In genomic region chr7:108094933-108095710, GRCh38 we compare ENCODE assay signal across 9 cellular contexts. TPM values are rescaled to one million over a fixed set of nuclear protein-coding genes. Genes with fewer than 3 reads are reported as not detected.
DNase-seq lines count a peak whose midpoint lies in the region; ATAC-seq, FAIRE-seq and TF ChIP-seq lines count a peak whose summit lies in the region.
"Had no signal": no experiment of that assay in that cellular context is flagged by ENCODE, and none has a peak within 500 bp of the region (broad histone marks: within the 10 kb centered on the region; RNA-seq: fewer than 3 reads in every experiment).

No MANE protein-coding gene starts in this region.

- DNase-seq in AG09319 (ENCODE audit: extremely low read depth, low read depth), result peak; percentile 69
- no peak for DNase-seq in WTC11 (ENCODE audit: low spot score)
- DNase-seq in kidney, result no peak
- DNase-seq in tibial nerve (ENCODE audit: low spot score in 2 of 2), result peak in 1 of 2 donors; percentile 20
- DNase-seq in CD4-positive, alpha-beta T cell, result no peak
- DNase-seq in stimulated activated CD4-positive, alpha-beta T cell treated with anti-CD3 and anti-CD28 coated beads, Interleukin-4, amount 100 ng/mL, for 24 hours, result no peak

- intact Hi-C loops in kidney (cut with DNase I), result no loop called here
- intact Hi-C loops in CD4-positive, alpha-beta T cell (cut with DNase I, micrococcal nuclease), result no loop called here

- POLR2A ChIA-PET in WTC11 (lab: Charles Lee), result no interaction called here
- POLR2A ChIA-PET in CD4-positive, alpha-beta T cell (lab: Charles Lee), result interaction anchor here (0.7 kb wide), 1 partner anchor 666 kb away, joined by 3 read pairs; no protein-coding TSS in a partner anchor

- peak; percentile 60 for ATAC-seq in HG02610 (IDR thresholded peaks at IDR 0.05; ENCODE audit: unreplicated experiment)
- ATAC-seq in WTC11, result peak; percentile 26
- ATAC-seq in CD4-positive, alpha-beta T cell (ENCODE audit: poor library complexity), result no peak
- no peak for ATAC-seq in HG03095 (IDR thresholded peaks at IDR 0.05; ENCODE audit: unreplicated experiment)

- H3K4me3 ChIP-seq in kidney (ENCODE audit: low read length in 2 of 2) (peak overlapping the region; percentile 4 to 39), tibial nerve (no peak overlapping the region)

- H3K27ac ChIP-seq in kidney (ENCODE audit: low read depth in 2 of 2, low read length in 2 of 2) (peak overlapping the region; percentile 55 to 89), tibial nerve (peak overlapping the region in 3 of 4 donors; percentile 32 to 79 (median 59))
- H3K27ac ChIP-seq in CD4-positive, alpha-beta T cell (ENCODE audit: low read depth, low read length), result no peak overlapping the region

- 24 to 36% methylated on average over 7 of the region's 7 CpGs for WGBS in tibial nerve, 2 donors

- no peaks in the 10 kb centered on the region for H3K4me1 Mint-ChIP-seq in WTC11
- H3K4me1 Mint-ChIP-seq in CD4-positive, alpha-beta T cell (ENCODE audit: low read depth), result no peaks in the 10 kb centered on the region

- H3K27me3 ChIP-seq in tibial nerve, result no peaks in the 10 kb centered on the region
- H3K27me3 ChIP-seq in CD4-positive, alpha-beta T cell (ENCODE audit: control insufficient read depth, insufficient read depth, low read length), result no peaks in the 10 kb centered on the region

- H3K9ac ChIP-seq in kidney (ENCODE audit: low read length in 2 of 2), result no peak overlapping the region

- CTCF ChIA-PET in WTC11 (lab: Charles Lee), result interaction anchor here (0.5 to 1.5 kb wide), 4 partner anchors 19 to 75 kb away, joined by 3 read pairs; no protein-coding TSS in a partner anchor
- CTCF ChIA-PET in CD4-positive, alpha-beta T cell (lab: Charles Lee), result no interaction called here

- no peak for TF ChIP-seq POLR2A in tibial nerve (IDR thresholded peaks at IDR 0.05)

- peak in 1 of 2 donors; percentile 9 for TF ChIP-seq EP300 in tibial nerve (IDR thresholded peaks at IDR 0.05)

- FAIRE-seq in kidney (lab: Jason Lieb, UNC), result no peak
- FAIRE-seq: GM18507 had no signal

- no peak overlapping the region for H3K27ac Mint-ChIP-seq in WTC11
- H3K27ac Mint-ChIP-seq in CD4-positive, alpha-beta T cell, result no peak overlapping the region

- no peak for TF ChIP-seq CTCF in AG09319 (IDR thresholded peaks at IDR 0.05; ENCODE audit: low read depth, low read length)
- TF ChIP-seq CTCF in WTC11 (IDR thresholded peaks at IDR 0.05), result no peak
- TF ChIP-seq CTCF in kidney (IDR thresholded peaks at IDR 0.05; ENCODE audit: borderline replicate concordance, extremely low read depth, insufficient read depth), result no peak
- TF ChIP-seq CTCF in tibial nerve (IDR thresholded peaks at IDR 0.05), result no peak
- TF ChIP-seq CTCF in CD4-positive, alpha-beta T cell (IDR thresholded peaks at IDR 0.05), result no peak

- no peaks in the 10 kb centered on the region for H3K9me3 ChIP-seq in kidney (ENCODE audit: control insufficient read depth in 1 of 2, low read length in 2 of 2)
- no peaks in the 10 kb centered on the region for H3K9me3 ChIP-seq in tibial nerve
- H3K9me3 ChIP-seq in CD4-positive, alpha-beta T cell (ENCODE audit: control insufficient read depth, low read length), result no peaks in the 10 kb centered on the region

- H3K27me3 Mint-ChIP-seq in WTC11 (ENCODE audit: low read depth), result no peaks in the 10 kb centered on the region
- peaks cover 36% of the 10 kb centered on the region for H3K27me3 Mint-ChIP-seq in CD4-positive, alpha-beta T cell

- no peaks in the 10 kb centered on the region for H3K9me3 Mint-ChIP-seq in WTC11
- H3K9me3 Mint-ChIP-seq in CD4-positive, alpha-beta T cell, result no peaks in the 10 kb centered on the region

- no peaks in the 10 kb centered on the region for H3K36me3 ChIP-seq in kidney (ENCODE audit: control insufficient read depth in 1 of 2, insufficient read depth in 2 of 2, low read length in 2 of 2)
- H3K36me3 ChIP-seq in tibial nerve, result no peaks in the 10 kb centered on the region

- H3K4me1 ChIP-seq in kidney (ENCODE audit: control insufficient read depth in 1 of 2, insufficient read depth in 1 of 2, low read depth in 1 of 2, low read length in 2 of 2) (peaks cover 11 to 13% of the 10 kb centered on the region in 2 donors), tibial nerve (peaks cover 0 to 34% (median 22%) of the 10 kb centered on the region in 4 donors)

- no peak overlapping the region for H3K4me3 Mint-ChIP-seq in WTC11
- H3K4me3 Mint-ChIP-seq in CD4-positive, alpha-beta T cell, result no peak overlapping the region

- no peaks in the 10 kb centered on the region for H3K36me3 Mint-ChIP-seq in WTC11
- H3K36me3 Mint-ChIP-seq in CD4-positive, alpha-beta T cell (ENCODE audit: low read depth), result no peaks in the 10 kb centered on the region

TF ChIP-seq in WTC11, 78 proteins besides CTCF, POLR2A, EP300 and RAD21:
- no peak for TF ChIP-seq CREM (CRISPR knock-in tag; IDR thresholded peaks at IDR 0.05)

RNA-seq across cellular contexts. Expression of gene LAMB4, which starts 35.0 kb away (rescaled TPM):
- not detected in 3 replicates for total RNA-seq in WTC11 (2021)
- total RNA-seq in kidney, result 1.2 TPM
- polyA plus RNA-seq in kidney (ENCODE audit: insufficient read depth, low read depth, low replicate concordance), result 5.4 TPM
- total RNA-seq in tibial nerve, result 1 to 10 TPM in 1 of 4 donors, under 1 TPM in 2, not detected in 1; 0.22 to 1.2 (median 0.42) TPM
- under 1 TPM; 0.08 to 0.11 TPM for total RNA-seq in CD4-positive, alpha-beta T cell

Comparison
In these comparisons a context has a peak if more than half of its experiments do, and no peak if none do; other contexts are left out.
1. ATAC-seq: peak in HG02610 (single experiment) and WTC11 (single experiment); none in CD4-positive, alpha-beta T cell (single experiment) and HG03095 (single experiment).
2. H3K4me3 ChIP-seq: peak in kidney (2 of 2); none in tibial nerve (0 of 4).